1 cellular context compared by ENCODE assay signal in genomic region chr2:36165132-36165531, GRCh38.
A peak's percentile ranks its signal among the peaks of the same experiment; 100 is the strongest.
TF ChIP-seq lines count a peak whose summit lies in the region.

No MANE protein-coding gene starts in this region.

TF ChIP-seq in HepG2, 621 proteins besides CTCF, POLR2A, EP300 and RAD21 (continued from another document and continues in another):
- TF ChIP-seq ZNF530 (CRISPR knock-in tag; IDR thresholded peaks at IDR 0.05; ENCODE audit: low read depth) (no peak), E2F2 (CRISPR knock-in tag; IDR thresholded peaks at IDR 0.05; ENCODE audit: borderline replicate concordance) (no peak), BRCA1 (CRISPR knock-in tag; IDR thresholded peaks at IDR 0.05) (no peak), THAP7 (CRISPR knock-in tag; IDR thresholded peaks at IDR 0.05) (no peak), SAP130 (CRISPR knock-in tag; IDR thresholded peaks at IDR 0.05; ENCODE audit: low read depth) (no peak), PBX3 (CRISPR knock-in tag; IDR thresholded peaks at IDR 0.05; ENCODE audit: borderline replicate concordance) (no peak), MIXL1 (CRISPR knock-in tag; IDR thresholded peaks at IDR 0.05) (0 out of 2 replicates have a peak, but pooled peaks have one; percentile 19), ZNF75D (CRISPR knock-in tag; IDR thresholded peaks at IDR 0.05; ENCODE audit: borderline replicate concordance) (no peak), ZNF432 (CRISPR knock-in tag; IDR thresholded peaks at IDR 0.05; ENCODE audit: borderline replicate concordance) (no peak), SAFB2 (CRISPR knock-in tag; IDR thresholded peaks at IDR 0.05; ENCODE audit: borderline replicate concordance, low read depth) (no peak), TP53 (CRISPR knock-in tag; conservative IDR thresholded peaks at IDR 0.05) (no peak), MNT (IDR thresholded peaks at IDR 0.05) (no peak), ZNF704 (CRISPR knock-in tag; IDR thresholded peaks at IDR 0.05; ENCODE audit: borderline replicate concordance) (no peak), DBP (CRISPR knock-in tag; IDR thresholded peaks at IDR 0.05; ENCODE audit: not compliant biosample characterization) (no peak), GABPB1 (CRISPR knock-in tag; IDR thresholded peaks at IDR 0.05) (no peak), ARID3A (IDR thresholded peaks at IDR 0.05; ENCODE audit: low read depth, low read length) (peak; percentile 13; the same call in 1 of the 2 replicates), SNAI1 (CRISPR knock-in tag; IDR thresholded peaks at IDR 0.05; ENCODE audit: borderline replicate concordance) (no peak), ATM (IDR thresholded peaks at IDR 0.05; ENCODE audit: borderline replicate concordance) (no peak), ZBTB37 (CRISPR knock-in tag; IDR thresholded peaks at IDR 0.05) (no peak), ZNF782 (CRISPR knock-in tag; IDR thresholded peaks at IDR 0.05; ENCODE audit: borderline replicate concordance) (no peak), ARID4A (CRISPR knock-in tag; IDR thresholded peaks at IDR 0.05; ENCODE audit: borderline replicate concordance) (no peak), ZNF543 (CRISPR knock-in tag; IDR thresholded peaks at IDR 0.05) (no peak), FOXK1 (CRISPR knock-in tag; IDR thresholded peaks at IDR 0.05; ENCODE audit: borderline replicate concordance, low read depth) (no peak), BATF2 (CRISPR knock-in tag; IDR thresholded peaks at IDR 0.05) (no peak), ZNF362 (CRISPR knock-in tag; IDR thresholded peaks at IDR 0.05; ENCODE audit: borderline replicate concordance) (peak; percentile 36; the same call in 1 of the 2 replicates), FOXP1 (IDR thresholded peaks at IDR 0.05) (no peak), FOXP1 (CRISPR knock-in tag; IDR thresholded peaks at IDR 0.05) (peak; percentile 18; the same call in 1 of the 2 replicates), JDP2 (CRISPR knock-in tag; IDR thresholded peaks at IDR 0.05; ENCODE audit: borderline replicate concordance) (no peak), MTF1 (CRISPR knock-in tag; IDR thresholded peaks at IDR 0.05) (no peak), RELA (CRISPR knock-in tag; IDR thresholded peaks at IDR 0.05) (no peak), ZNF746 (CRISPR knock-in tag; IDR thresholded peaks at IDR 0.05) (no peak), ZNF773 (CRISPR knock-in tag; IDR thresholded peaks at IDR 0.05; ENCODE audit: borderline replicate concordance) (no peak), HIC2 (CRISPR knock-in tag; IDR thresholded peaks at IDR 0.05; ENCODE audit: low read depth) (no peak), U2AF2 (IDR thresholded peaks at IDR 0.05; ENCODE audit: low read depth, low read length) (no peak), MAFK (conservative IDR thresholded peaks at IDR 0.05 in 1 of 2, IDR thresholded peaks at IDR 0.05 in 1 of 2; ENCODE audit: low read length in 2 of 2) (peak in 1 of 2 experiments; percentile 30; a peak in 1 of 4 replicates), PLRG1 (conservative IDR thresholded peaks at IDR 0.05) (no peak), ZFP37 (CRISPR knock-in tag; IDR thresholded peaks at IDR 0.05; ENCODE audit: borderline replicate concordance) (no peak), IRF2 (CRISPR knock-in tag; IDR thresholded peaks at IDR 0.05) (no peak)
